ENCODE assay signal across 21 cellular contexts in the genomic region with DNA sequence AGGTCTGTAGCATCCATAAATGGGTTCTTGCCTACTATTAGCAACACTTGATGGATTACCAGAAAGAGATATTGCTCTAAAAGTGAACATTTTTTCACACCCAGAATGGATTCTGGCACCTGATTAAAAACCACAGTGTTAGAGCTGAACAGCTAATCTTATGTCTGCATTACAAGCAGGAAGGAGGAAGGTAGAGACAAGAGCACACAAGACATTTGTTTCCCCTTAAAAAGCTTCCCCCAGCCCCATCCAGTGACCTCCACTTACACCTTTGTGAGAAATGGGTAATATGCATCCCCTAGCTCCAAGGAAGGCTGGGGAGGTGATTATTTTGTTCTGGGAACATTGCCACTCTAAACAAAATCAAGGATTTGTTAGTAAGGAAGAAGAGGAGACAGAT.
"Had no signal": no experiment of that assay in that cellular context is flagged by ENCODE, and none has a peak within 500 bp of the region (broad histone marks: within the 10 kb centered on the region; RNA-seq: fewer than 3 reads in every experiment).

No MANE protein-coding gene starts in this region.

- ATAC-seq: left lobe of liver; pancreas; stimulated activated naive B cell treated with anti-CD40 and anti-IgM and Interleukin-4, amounts not matched to agents 10 μg/mL and 1 μg/mL and 100 μg/mL, for 72 hours; upper lobe of right lung had no signal

- DNase-seq: dermis blood vessel endothelial cell; effector memory CD4-positive, alpha-beta T cell; head of caudate nucleus; kidney; naive B cell; nephron progenitor cell; pancreas; retina; spleen; stimulated activated naive B cell treated with anti-CD40 and anti-IgM and Interleukin-4, amounts not matched to agents 10 μg/mL and 1 μg/mL and 100 μg/mL, for 72 hours; upper lobe of right lung; uterus had no signal

- H3K36me3 ChIP-seq: neutrophil, pancreas, spleen, thoracic aorta, tibial nerve, upper lobe of right lung, uterus had no signal

- H3K4me3 Mint-ChIP-seq: stimulated activated naive B cell treated with anti-CD40 and anti-IgM and Interleukin-4, amounts not matched to agents 10 μg/mL and 1 μg/mL and 100 μg/mL, for 72 hours; stimulated activated naive CD8-positive, alpha-beta T cell treated with anti-CD3 and anti-CD28 coated beads, Interleukin-15, Interleukin-2, amounts not matched to agents 100 ng/mL and 50 ng/mL, for 24 hours had no signal

- H3K27ac ChIP-seq: coronary artery, neutrophil, pancreas, skin epidermis, spleen, thoracic aorta, tibial nerve, upper lobe of right lung, uterus had no signal

- H3K9me3 Mint-ChIP-seq: stimulated activated naive CD8-positive, alpha-beta T cell treated with anti-CD3 and anti-CD28 coated beads, Interleukin-15, Interleukin-2, amounts not matched to agents 100 ng/mL and 50 ng/mL, for 24 hours had no signal

- H3K4me3 ChIP-seq: coronary artery, lung, pancreas, skin epidermis, spleen, thoracic aorta, tibial nerve, upper lobe of right lung, uterus had no signal

- H3K36me3 Mint-ChIP-seq: stimulated activated naive B cell treated with anti-CD40 and anti-IgM and Interleukin-4, amounts not matched to agents 10 μg/mL and 1 μg/mL and 100 μg/mL, for 72 hours had no signal

- H3K9me3 ChIP-seq: neutrophil, pancreas, spleen, thoracic aorta, tibial nerve, upper lobe of right lung, uterus had no signal

- H3K27ac Mint-ChIP-seq: memory B cell; naive B cell; nephron progenitor cell; stimulated activated naive B cell treated with anti-CD40 and anti-IgM and Interleukin-4, amounts not matched to agents 10 μg/mL and 1 μg/mL and 100 μg/mL, for 72 hours; stimulated activated naive CD8-positive, alpha-beta T cell treated with anti-CD3 and anti-CD28 coated beads, Interleukin-15, Interleukin-2, amounts not matched to agents 100 ng/mL and 50 ng/mL, for 24 hours had no signal
